11 cellular contexts compared by ENCODE assay signal in genomic region chrX:118724775-118725174, GRCh38. TPM values are rescaled to one million over a fixed set of nuclear protein-coding genes. Genes with fewer than 3 reads are reported as not detected.
DNase-seq lines count a peak whose midpoint lies in the region; FAIRE-seq and TF ChIP-seq lines count a peak whose summit lies in the region.
"Had no signal": no experiment of that assay in that cellular context is flagged by ENCODE, and none has a peak within 500 bp of the region (broad histone marks: within the 10 kb centered on the region; RNA-seq: fewer than 3 reads in every experiment).

No MANE protein-coding gene starts in this region.

- no peak overlapping the region for H3K4me3 ChIP-seq in muscle layer of duodenum (ENCODE audit: low read depth in 1 of 2, low read length in 2 of 2)

- H3K36me3 Mint-ChIP-seq in CD14-positive monocyte: no peaks in the 10 kb centered on the region
- peaks cover 0 to 7% (median 0%) of the 10 kb centered on the region in 3 donors for H3K36me3 Mint-ChIP-seq in immature natural killer cell

- H3K27me3 Mint-ChIP-seq in CD14-positive monocyte (ENCODE audit: low read depth in 3 of 3): peaks cover 0 to 11% (median 0%) of the 10 kb centered on the region in 3 donors
- peaks cover 0 to 8% (median 8%) of the 10 kb centered on the region in 3 donors for H3K27me3 Mint-ChIP-seq in immature natural killer cell (ENCODE audit: low read depth in 3 of 3)

- H3K4me1 Mint-ChIP-seq in CD14-positive monocyte (peaks cover 76% of the 10 kb centered on the region), immature natural killer cell (peaks cover 2 to 6% of the 10 kb centered on the region in 2 donors)

- intact Hi-C loops in CD14-positive monocyte (cut with micrococcal nuclease) (no loop called here), posterior vena cava (cut with DNase I) (no loop called here)

- peaks cover 0 to 10% (median 0%) of the 10 kb centered on the region in 7 donors for H3K9me3 Mint-ChIP-seq in CD14-positive monocyte
- H3K9me3 Mint-ChIP-seq in immature natural killer cell: peaks cover 0 to 3% (median 0%) of the 10 kb centered on the region in 6 donors

- H3K27ac ChIP-seq in muscle layer of duodenum (ENCODE audit: low read length): peak overlapping the region; percentile 49

- FAIRE-seq in colon (lab: Jason Lieb, UNC): peak; percentile 45
- FAIRE-seq: TTC549 had no signal

- no peaks in the 10 kb centered on the region for H3K27me3 ChIP-seq in muscle layer of duodenum (ENCODE audit: low read depth, low read length)

- TF ChIP-seq CTCF in CD14-positive monocyte (IDR thresholded peaks at IDR 0.05): no peak

- peak overlapping the region; percentile 72 to 91 (median 86) for H3K27ac Mint-ChIP-seq in CD14-positive monocyte
- no peak overlapping the region for H3K27ac Mint-ChIP-seq in immature natural killer cell

- no peaks in the 10 kb centered on the region for H3K9me3 ChIP-seq in muscle layer of duodenum (ENCODE audit: control insufficient read depth in 1 of 2, low read length in 2 of 2)

- H3K36me3 ChIP-seq in muscle layer of duodenum (ENCODE audit: control insufficient read depth in 1 of 2, insufficient read depth in 2 of 2, low read length in 2 of 2): no peaks in the 10 kb centered on the region

- H3K4me3 Mint-ChIP-seq in CD14-positive monocyte (peak overlapping the region in 1 of 2 donors; percentile 56), immature natural killer cell (no peak overlapping the region)

- H3K4me1 ChIP-seq in muscle layer of duodenum (ENCODE audit: control insufficient read depth in 1 of 2, insufficient read depth in 2 of 2, low read length in 2 of 2): peaks cover 4 to 8% of the 10 kb centered on the region in 2 donors

- DNase-seq in CD14-positive monocyte (ENCODE audit: low spot score) (no peak), NOMO-1 treated with DMSO at 0.1 percent for 48 hours (lab: John Stamatoyannopoulos, UW; ENCODE audit: unreplicated experiment) (peak; percentile 54), posterior vena cava (ENCODE audit: low spot score) (no peak), NCI-H524 treated with DMSO at 0.1 percent for 48 hours (lab: John Stamatoyannopoulos, UW) (no peak), immature natural killer cell (no peak), activated gamma-delta T cell treated with Interleukin-2 at 50 U/mL for 16 hours (no peak)
- DNase-seq: NCI-H1694 had no signal

RNA-seq across cellular contexts. Expression of gene IL13RA1, which starts 2.6 kb away (rescaled TPM):
- polyA plus RNA-seq in CD14-positive monocyte (10 to 100 TPM; 72.6 to 74.6 TPM), immature natural killer cell (1 to 10 TPM in 2 of 3 donors, under 1 TPM in 1; 0.96 to 4.2 (median 3.7) TPM)
- total RNA-seq in posterior vena cava: 10 to 100 TPM; 54.1 to 79.0 TPM
- total RNA-seq: OCI-LY7 had no signal

Comparison
In these comparisons a context has a peak if more than half of its experiments do, and no peak if none do; other contexts are left out.
1. H3K27ac Mint-ChIP-seq: peak in CD14-positive monocyte (7 of 7); none in immature natural killer cell (0 of 6).
2. RNA of gene IL13RA1, which starts 2.6 kb away (polyA plus RNA-seq): 72.6 to 74.6 TPM in CD14-positive monocyte; 0.96 to 4.2 TPM in immature natural killer cell; every median in the first group is over 10 times any median in the second.